ENCODE assay signal across 8 cellular contexts in the genomic region with DNA sequence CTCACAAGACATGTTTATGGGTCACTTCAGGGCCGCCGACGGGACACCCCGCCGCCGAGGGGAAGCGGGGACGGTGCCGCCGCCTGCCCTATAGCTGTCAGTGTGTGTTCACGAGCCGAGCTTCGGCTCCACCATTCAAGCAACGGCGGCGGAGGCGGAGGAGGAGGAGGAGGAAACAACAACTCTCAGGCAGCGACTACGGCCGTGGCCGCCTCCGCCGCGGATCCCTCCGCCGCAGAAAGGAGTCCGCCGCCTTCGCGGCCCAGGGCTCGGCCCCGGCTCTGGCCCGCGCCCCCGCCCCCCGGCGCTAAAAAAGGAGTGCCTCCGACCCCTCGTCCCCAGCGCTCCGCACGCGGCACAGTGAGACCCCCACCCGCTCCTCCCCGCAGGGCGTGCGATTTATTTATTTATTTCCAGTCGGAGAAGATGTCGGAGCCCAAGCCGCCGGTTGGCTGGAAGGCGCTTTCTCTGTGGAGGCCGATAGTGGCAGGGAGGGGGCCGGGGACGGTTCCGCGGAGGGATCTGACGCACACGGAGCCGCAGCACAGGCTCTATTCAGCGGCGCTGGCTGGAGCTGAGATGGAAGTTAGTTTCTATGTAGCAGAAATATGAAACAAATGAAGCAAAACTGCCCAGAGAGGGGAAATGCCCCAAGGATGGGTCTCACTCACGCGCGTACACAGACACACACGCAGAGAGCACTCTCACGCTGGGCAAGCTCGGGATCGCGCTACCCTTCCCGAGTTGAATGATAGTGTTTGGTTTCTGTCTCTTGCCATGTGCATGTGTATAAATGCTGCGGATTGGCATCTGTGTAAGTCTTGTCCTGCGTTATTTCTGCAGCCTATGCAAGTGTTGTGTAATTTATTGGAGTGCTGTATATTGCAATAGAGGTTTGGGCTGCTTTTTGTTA. TPM values are rescaled to one million over a fixed set of nuclear protein-coding genes. Genes with fewer than 3 reads are reported as not detected.
DNase-seq lines count a peak whose midpoint lies in the region; ATAC-seq and TF ChIP-seq lines count a peak whose summit lies in the region.

A gene (minus strand): TSS at position 198 of the 913 bp plus-strand sequence. CDS start 186 bp downstream, at position 12.

- H3K4me3 Mint-ChIP-seq in naive thymus-derived CD8-positive, alpha-beta T cell: peak within 1 kb of the TSS; percentile 89 to 97 (median 94)
- H3K4me3 Mint-ChIP-seq in stimulated activated naive B cell treated with anti-CD40 and anti-IgM and Interleukin-4, amounts not matched to agents 10 μg/mL and 1 μg/mL and 100 μg/mL, for 72 hours: peak within 1 kb of the TSS; percentile 91 to 97

- H3K9me3 ChIP-seq in fibroblast of lung (ENCODE audit: control insufficient read depth, insufficient read depth, low read depth, low read length): no peaks in the 10 kb centered on the region

- H3K27me3 ChIP-seq in fibroblast of lung (ENCODE audit: control insufficient read depth, insufficient read depth, low read length): no peaks in the 10 kb centered on the region

- POLR2A ChIA-PET in naive thymus-derived CD8-positive, alpha-beta T cell (lab: Charles Lee): interaction anchor here (0.8 to 4.3 kb wide), 15 partner anchors 12 to 588 kb away, joined by 3 to 17 read pairs (median 5); a partner anchor contains a TSS

- DNase-seq in EL (peak; percentile 96), H4 (ENCODE audit: low spot score) (peak; percentile 89), LNCaP clone FGC (ENCODE audit: low read depth) (peak; percentile 91), RPMI8226 (peak; percentile 91), fibroblast of lung (ENCODE audit: low read depth in 2 of 2) (peak; percentile 98 to 99)
- peak; percentile 85 to 89 for DNase-seq in activated T-helper 1 cell treated with anti-CD3 and anti-CD28 coated beads, Interleukin-2, amount 50 U/mL, for 16 hours (ENCODE audit: low read depth in 1 of 2, low spot score in 1 of 2)
- peak; percentile 85 to 99 (median 92) for DNase-seq in naive thymus-derived CD8-positive, alpha-beta T cell
- DNase-seq in stimulated activated naive B cell treated with anti-CD40 and anti-IgM and Interleukin-4, amounts not matched to agents 10 μg/mL and 1 μg/mL and 100 μg/mL, for 72 hours: peak; percentile 91

- peak within 1 kb of the TSS; percentile 90 for H3K9ac ChIP-seq in fibroblast of lung (ENCODE audit: insufficient read depth, low read length)

- peaks cover 9 to 49% (median 27%) of the 10 kb centered on the region in 4 donors for H3K4me1 Mint-ChIP-seq in naive thymus-derived CD8-positive, alpha-beta T cell
- peaks cover 4 to 10% of the 10 kb centered on the region in 2 donors for H3K4me1 Mint-ChIP-seq in stimulated activated naive B cell treated with anti-CD40 and anti-IgM and Interleukin-4, amounts not matched to agents 10 μg/mL and 1 μg/mL and 100 μg/mL, for 72 hours

- peak within 1 kb of the TSS; percentile 84 for H3K4me3 ChIP-seq in LNCaP clone FGC (ENCODE audit: low read depth, low read length)
- peak within 1 kb of the TSS; percentile 78 to 92 (median 84) for H3K4me3 ChIP-seq in fibroblast of lung (replicated peaks in 1 of 4; ENCODE audit: control extremely low read depth in 1 of 4, insufficient read depth in 1 of 4, low read depth in 3 of 4, low read length in 4 of 4)

- H3K36me3 ChIP-seq in fibroblast of lung (ENCODE audit: control insufficient read depth, insufficient read depth, low read length): no peaks in the 10 kb centered on the region

- peak within 1 kb of the TSS; percentile 94 to 99 (median 97) for H3K27ac Mint-ChIP-seq in naive thymus-derived CD8-positive, alpha-beta T cell
- peak within 1 kb of the TSS; percentile 98 for H3K27ac Mint-ChIP-seq in stimulated activated naive B cell treated with anti-CD40 and anti-IgM and Interleukin-4, amounts not matched to agents 10 μg/mL and 1 μg/mL and 100 μg/mL, for 72 hours

- H4K20me1 ChIP-seq in fibroblast of lung (ENCODE audit: control insufficient read depth, extremely low read depth, insufficient read depth, low read length): no peaks in the 10 kb centered on the region

- no peaks in the 10 kb centered on the region for H3K9me3 Mint-ChIP-seq in naive thymus-derived CD8-positive, alpha-beta T cell
- H3K9me3 Mint-ChIP-seq in stimulated activated naive B cell treated with anti-CD40 and anti-IgM and Interleukin-4, amounts not matched to agents 10 μg/mL and 1 μg/mL and 100 μg/mL, for 72 hours: no peaks in the 10 kb centered on the region

- TF ChIP-seq CTCF in LNCaP clone FGC (IDR thresholded peaks at IDR 0.05; ENCODE audit: control insufficient read depth, extremely low read depth, insufficient read depth) (no peak), fibroblast of lung (conservative IDR thresholded peaks at IDR 0.05 in 1 of 2, IDR thresholded peaks at IDR 0.05 in 1 of 2; ENCODE audit: low read depth in 1 of 2, low read length in 2 of 2) (no peak)

- H3K4me1 ChIP-seq in fibroblast of lung (ENCODE audit: control insufficient read depth, extremely low read depth, insufficient read depth, low read length): peaks cover 2% of the 10 kb centered on the region

- H3K27ac ChIP-seq in fibroblast of lung (ENCODE audit: insufficient read depth, low read length): peak within 1 kb of the TSS; percentile 92

- H3K27me3 Mint-ChIP-seq in naive thymus-derived CD8-positive, alpha-beta T cell: peaks cover 6 to 22% (median 10%) of the 10 kb centered on the region in 5 donors
- peaks cover 0 to 3% of the 10 kb centered on the region in 2 donors for H3K27me3 Mint-ChIP-seq in stimulated activated naive B cell treated with anti-CD40 and anti-IgM and Interleukin-4, amounts not matched to agents 10 μg/mL and 1 μg/mL and 100 μg/mL, for 72 hours

- peak; percentile 79 to 84 for ATAC-seq in naive thymus-derived CD8-positive, alpha-beta T cell
- peak; percentile 79 to 81 for ATAC-seq in stimulated activated naive B cell treated with anti-CD40 and anti-IgM and Interleukin-4, amounts not matched to agents 10 μg/mL and 1 μg/mL and 100 μg/mL, for 72 hours (replicated peaks)

- peaks cover 0 to 3% (median 0%) of the 10 kb centered on the region in 3 donors for H3K36me3 Mint-ChIP-seq in naive thymus-derived CD8-positive, alpha-beta T cell
- peaks cover 4 to 13% of the 10 kb centered on the region in 2 donors for H3K36me3 Mint-ChIP-seq in stimulated activated naive B cell treated with anti-CD40 and anti-IgM and Interleukin-4, amounts not matched to agents 10 μg/mL and 1 μg/mL and 100 μg/mL, for 72 hours

- peak within 1 kb of the TSS; percentile 71 for H3K4me2 ChIP-seq in fibroblast of lung (ENCODE audit: extremely low read depth, insufficient read depth, low read length)

- H3K79me2 ChIP-seq in fibroblast of lung (ENCODE audit: control insufficient read depth, insufficient read depth, low read length): peaks cover 32% of the 10 kb centered on the region

- peak within 1 kb of the TSS; percentile 99 for H2AFZ ChIP-seq in fibroblast of lung (ENCODE audit: low read length)

RNA-seq across cellular contexts. Expression of the gene that starts here (rescaled TPM):
- 10.9 and 14.2 TPM in 2 replicates for total RNA-seq in H4 (2014; rRNA removed; shearing (Covaris generic))
- total RNA-seq in fibroblast of lung: 23.1 and 26.1 TPM in 2 replicates
- polyA plus RNA-seq in fibroblast of lung: 6.7 and 7.5 TPM in 2 replicates
- polyA plus RNA-seq in fibroblast of lung (2012): 8.1 and 8.9 TPM in 2 replicates
- 2.9 and 3.2 TPM in 2 replicates for polyA minus RNA-seq in fibroblast of lung (ENCODE audit: low replicate concordance)
- total RNA-seq in naive thymus-derived CD8-positive, alpha-beta T cell: 10 to 100 TPM; 45.6 to 46.8 TPM
- 10 to 100 TPM in 1 of 3 donors, 1 to 10 TPM in 2; 8.6 to 11.9 (median 9.0) TPM for polyA plus RNA-seq in naive thymus-derived CD8-positive, alpha-beta T cell

Comparison
In these comparisons a context has a peak if more than half of its experiments do, and no peak if none do; other contexts are left out.
1. Peak in every context shown above with its lines: DNase-seq, ATAC-seq, H3K4me3 ChIP-seq and H3K27ac ChIP-seq.